In the genomic region with DNA sequence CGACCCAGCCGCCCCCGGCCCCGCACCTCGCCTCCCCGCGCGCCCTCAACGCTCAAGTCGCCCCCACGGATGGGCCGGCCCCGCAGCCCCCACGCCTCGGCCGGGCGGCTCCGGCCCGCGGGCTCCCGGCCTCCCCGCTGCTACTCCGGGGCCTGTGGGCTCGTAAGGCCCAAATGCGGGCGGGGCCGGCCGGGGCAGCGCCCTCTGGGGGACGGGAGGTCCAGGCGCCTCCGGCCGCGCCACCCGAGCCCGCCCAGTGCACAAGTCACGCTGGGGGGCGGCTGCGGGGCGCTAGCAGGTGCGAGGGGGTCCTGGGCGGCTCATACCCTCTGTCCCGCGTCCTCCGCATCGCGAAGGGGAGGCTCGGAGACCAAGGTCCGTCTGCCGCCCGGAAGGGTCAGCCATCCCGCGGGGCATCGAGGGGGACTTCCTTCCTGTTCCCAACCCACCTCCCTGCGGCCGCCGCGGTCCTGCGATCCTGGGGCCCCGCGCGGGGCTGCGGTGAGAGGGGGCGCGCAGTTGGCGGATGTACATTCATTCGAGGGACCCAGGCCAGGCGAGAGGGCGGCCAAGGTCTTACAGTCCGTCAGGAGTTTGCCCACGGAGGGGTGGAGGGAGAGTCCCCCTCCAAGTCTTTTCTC, we compare ENCODE assay signal across 1 cellular context.
A peak's percentile ranks its signal among the peaks of the same experiment; 100 is the strongest.
TF ChIP-seq lines count a peak whose summit lies in the region.

A gene with protein sequence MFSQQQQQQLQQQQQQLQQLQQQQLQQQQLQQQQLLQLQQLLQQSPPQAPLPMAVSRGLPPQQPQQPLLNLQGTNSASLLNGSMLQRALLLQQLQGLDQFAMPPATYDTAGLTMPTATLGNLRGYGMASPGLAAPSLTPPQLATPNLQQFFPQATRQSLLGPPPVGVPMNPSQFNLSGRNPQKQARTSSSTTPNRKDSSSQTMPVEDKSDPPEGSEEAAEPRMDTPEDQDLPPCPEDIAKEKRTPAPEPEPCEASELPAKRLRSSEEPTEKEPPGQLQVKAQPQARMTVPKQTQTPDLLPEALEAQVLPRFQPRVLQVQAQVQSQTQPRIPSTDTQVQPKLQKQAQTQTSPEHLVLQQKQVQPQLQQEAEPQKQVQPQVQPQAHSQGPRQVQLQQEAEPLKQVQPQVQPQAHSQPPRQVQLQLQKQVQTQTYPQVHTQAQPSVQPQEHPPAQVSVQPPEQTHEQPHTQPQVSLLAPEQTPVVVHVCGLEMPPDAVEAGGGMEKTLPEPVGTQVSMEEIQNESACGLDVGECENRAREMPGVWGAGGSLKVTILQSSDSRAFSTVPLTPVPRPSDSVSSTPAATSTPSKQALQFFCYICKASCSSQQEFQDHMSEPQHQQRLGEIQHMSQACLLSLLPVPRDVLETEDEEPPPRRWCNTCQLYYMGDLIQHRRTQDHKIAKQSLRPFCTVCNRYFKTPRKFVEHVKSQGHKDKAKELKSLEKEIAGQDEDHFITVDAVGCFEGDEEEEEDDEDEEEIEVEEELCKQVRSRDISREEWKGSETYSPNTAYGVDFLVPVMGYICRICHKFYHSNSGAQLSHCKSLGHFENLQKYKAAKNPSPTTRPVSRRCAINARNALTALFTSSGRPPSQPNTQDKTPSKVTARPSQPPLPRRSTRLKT (minus strand): TSS at position 167 of the 641 bp plus-strand sequence. CDS start 715 bp downstream, outside the sequence.

TF ChIP-seq in K562, 482 proteins besides CTCF, POLR2A, EP300 and RAD21 (continued from another document):
- TF ChIP-seq, protein P1, sequence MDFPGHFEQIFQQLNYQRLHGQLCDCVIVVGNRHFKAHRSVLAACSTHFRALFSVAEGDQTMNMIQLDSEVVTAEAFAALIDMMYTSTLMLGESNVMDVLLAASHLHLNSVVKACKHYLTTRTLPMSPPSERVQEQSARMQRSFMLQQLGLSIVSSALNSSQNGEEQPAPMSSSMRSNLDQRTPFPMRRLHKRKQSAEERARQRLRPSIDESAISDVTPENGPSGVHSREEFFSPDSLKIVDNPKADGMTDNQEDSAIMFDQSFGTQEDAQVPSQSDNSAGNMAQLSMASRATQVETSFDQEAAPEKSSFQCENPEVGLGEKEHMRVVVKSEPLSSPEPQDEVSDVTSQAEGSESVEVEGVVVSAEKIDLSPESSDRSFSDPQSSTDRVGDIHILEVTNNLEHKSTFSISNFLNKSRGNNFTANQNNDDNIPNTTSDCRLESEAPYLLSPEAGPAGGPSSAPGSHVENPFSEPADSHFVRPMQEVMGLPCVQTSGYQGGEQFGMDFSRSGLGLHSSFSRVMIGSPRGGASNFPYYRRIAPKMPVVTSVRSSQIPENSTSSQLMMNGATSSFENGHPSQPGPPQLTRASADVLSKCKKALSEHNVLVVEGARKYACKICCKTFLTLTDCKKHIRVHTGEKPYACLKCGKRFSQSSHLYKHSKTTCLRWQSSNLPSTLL (IDR thresholded peaks at IDR 0.05): no peak
- TF ChIP-seq GTF2A2 (tag; IDR thresholded peaks at IDR 0.05): peak; percentile 80
- TF ChIP-seq, protein P2, sequence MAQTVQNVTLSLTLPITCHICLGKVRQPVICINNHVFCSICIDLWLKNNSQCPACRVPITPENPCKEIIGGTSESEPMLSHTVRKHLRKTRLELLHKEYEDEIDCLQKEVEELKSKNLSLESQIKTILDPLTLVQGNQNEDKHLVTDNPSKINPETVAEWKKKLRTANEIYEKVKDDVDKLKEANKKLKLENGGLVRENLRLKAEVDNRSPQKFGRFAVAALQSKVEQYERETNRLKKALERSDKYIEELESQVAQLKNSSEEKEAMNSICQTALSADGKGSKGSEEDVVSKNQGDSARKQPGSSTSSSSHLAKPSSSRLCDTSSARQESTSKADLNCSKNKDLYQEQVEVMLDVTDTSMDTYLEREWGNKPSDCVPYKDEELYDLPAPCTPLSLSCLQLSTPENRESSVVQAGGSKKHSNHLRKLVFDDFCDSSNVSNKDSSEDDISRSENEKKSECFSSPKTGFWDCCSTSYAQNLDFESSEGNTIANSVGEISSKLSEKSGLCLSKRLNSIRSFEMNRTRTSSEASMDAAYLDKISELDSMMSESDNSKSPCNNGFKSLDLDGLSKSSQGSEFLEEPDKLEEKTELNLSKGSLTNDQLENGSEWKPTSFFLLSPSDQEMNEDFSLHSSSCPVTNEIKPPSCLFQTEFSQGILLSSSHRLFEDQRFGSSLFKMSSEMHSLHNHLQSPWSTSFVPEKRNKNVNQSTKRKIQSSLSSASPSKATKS (CRISPR knock-in tag; IDR thresholded peaks at IDR 0.05): no peak
- TF ChIP-seq GABPB2 (CRISPR knock-in tag; conservative IDR thresholded peaks at IDR 0.05): peak; percentile 75; the same call in 1 of the 2 replicates
- peak; percentile 77 for TF ChIP-seq HNRNPLL (IDR thresholded peaks at IDR 0.05; ENCODE audit: low read depth, low read length, poor library complexity, severe bottlenecking)
- no peak for TF ChIP-seq MIER1 (IDR thresholded peaks at IDR 0.05; ENCODE audit: low read depth)
- peak; percentile 98 for TF ChIP-seq ZBTB7A (IDR thresholded peaks at IDR 0.05; ENCODE audit: borderline replicate concordance, control insufficient read depth, low read depth, low read length)
- TF ChIP-seq, protein P3, sequence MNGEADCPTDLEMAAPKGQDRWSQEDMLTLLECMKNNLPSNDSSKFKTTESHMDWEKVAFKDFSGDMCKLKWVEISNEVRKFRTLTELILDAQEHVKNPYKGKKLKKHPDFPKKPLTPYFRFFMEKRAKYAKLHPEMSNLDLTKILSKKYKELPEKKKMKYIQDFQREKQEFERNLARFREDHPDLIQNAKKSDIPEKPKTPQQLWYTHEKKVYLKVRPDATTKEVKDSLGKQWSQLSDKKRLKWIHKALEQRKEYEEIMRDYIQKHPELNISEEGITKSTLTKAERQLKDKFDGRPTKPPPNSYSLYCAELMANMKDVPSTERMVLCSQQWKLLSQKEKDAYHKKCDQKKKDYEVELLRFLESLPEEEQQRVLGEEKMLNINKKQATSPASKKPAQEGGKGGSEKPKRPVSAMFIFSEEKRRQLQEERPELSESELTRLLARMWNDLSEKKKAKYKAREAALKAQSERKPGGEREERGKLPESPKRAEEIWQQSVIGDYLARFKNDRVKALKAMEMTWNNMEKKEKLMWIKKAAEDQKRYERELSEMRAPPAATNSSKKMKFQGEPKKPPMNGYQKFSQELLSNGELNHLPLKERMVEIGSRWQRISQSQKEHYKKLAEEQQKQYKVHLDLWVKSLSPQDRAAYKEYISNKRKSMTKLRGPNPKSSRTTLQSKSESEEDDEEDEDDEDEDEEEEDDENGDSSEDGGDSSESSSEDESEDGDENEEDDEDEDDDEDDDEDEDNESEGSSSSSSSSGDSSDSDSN (IDR thresholded peaks at IDR 0.05; ENCODE audit: borderline replicate concordance in 1 of 2, low read depth in 2 of 2, low read length in 2 of 2): peak; percentile 99 to 100
- peak; percentile 65 for TF ChIP-seq ZNF239 (CRISPR knock-in tag; IDR thresholded peaks at IDR 0.05)
- TF ChIP-seq, protein P4, sequence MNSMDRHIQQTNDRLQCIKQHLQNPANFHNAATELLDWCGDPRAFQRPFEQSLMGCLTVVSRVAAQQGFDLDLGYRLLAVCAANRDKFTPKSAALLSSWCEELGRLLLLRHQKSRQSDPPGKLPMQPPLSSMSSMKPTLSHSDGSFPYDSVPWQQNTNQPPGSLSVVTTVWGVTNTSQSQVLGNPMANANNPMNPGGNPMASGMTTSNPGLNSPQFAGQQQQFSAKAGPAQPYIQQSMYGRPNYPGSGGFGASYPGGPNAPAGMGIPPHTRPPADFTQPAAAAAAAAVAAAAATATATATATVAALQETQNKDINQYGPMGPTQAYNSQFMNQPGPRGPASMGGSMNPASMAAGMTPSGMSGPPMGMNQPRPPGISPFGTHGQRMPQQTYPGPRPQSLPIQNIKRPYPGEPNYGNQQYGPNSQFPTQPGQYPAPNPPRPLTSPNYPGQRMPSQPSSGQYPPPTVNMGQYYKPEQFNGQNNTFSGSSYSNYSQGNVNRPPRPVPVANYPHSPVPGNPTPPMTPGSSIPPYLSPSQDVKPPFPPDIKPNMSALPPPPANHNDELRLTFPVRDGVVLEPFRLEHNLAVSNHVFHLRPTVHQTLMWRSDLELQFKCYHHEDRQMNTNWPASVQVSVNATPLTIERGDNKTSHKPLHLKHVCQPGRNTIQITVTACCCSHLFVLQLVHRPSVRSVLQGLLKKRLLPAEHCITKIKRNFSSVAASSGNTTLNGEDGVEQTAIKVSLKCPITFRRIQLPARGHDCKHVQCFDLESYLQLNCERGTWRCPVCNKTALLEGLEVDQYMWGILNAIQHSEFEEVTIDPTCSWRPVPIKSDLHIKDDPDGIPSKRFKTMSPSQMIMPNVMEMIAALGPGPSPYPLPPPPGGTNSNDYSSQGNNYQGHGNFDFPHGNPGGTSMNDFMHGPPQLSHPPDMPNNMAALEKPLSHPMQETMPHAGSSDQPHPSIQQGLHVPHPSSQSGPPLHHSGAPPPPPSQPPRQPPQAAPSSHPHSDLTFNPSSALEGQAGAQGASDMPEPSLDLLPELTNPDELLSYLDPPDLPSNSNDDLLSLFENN (IDR thresholded peaks at IDR 0.05; ENCODE audit: low read depth in 2 of 2, low read length in 2 of 2): peak in 1 of 2 experiments; percentile 81; a peak in 1 of 4 replicates
- TF ChIP-seq, protein P5, sequence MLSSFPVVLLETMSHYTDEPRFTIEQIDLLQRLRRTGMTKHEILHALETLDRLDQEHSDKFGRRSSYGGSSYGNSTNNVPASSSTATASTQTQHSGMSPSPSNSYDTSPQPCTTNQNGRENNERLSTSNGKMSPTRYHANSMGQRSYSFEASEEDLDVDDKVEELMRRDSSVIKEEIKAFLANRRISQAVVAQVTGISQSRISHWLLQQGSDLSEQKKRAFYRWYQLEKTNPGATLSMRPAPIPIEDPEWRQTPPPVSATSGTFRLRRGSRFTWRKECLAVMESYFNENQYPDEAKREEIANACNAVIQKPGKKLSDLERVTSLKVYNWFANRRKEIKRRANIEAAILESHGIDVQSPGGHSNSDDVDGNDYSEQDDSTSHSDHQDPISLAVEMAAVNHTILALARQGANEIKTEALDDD (IDR thresholded peaks at IDR 0.05): no peak
- peak; percentile 53; the same call in 1 of the 2 replicates for TF ChIP-seq ZNF583 (CRISPR knock-in tag; IDR thresholded peaks at IDR 0.05)
- TF ChIP-seq RBM22 (IDR thresholded peaks at IDR 0.05; ENCODE audit: low read depth, low read length, poor library complexity, severe bottlenecking): peak; percentile 94
- TF ChIP-seq KAT2B (IDR thresholded peaks at IDR 0.05; ENCODE audit: low read depth, low read length): peak; percentile 81
- TF ChIP-seq, protein P6, sequence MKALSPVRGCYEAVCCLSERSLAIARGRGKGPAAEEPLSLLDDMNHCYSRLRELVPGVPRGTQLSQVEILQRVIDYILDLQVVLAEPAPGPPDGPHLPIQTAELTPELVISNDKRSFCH (CRISPR knock-in tag; IDR thresholded peaks at IDR 0.05): no peak
- TF ChIP-seq, protein P6 (tag; IDR thresholded peaks at IDR 0.05): peak; percentile 95
- TF ChIP-seq PTTG1 (tag; IDR thresholded peaks at IDR 0.05; ENCODE audit: low read depth): no peak
- no peak for TF ChIP-seq ATF1 (CRISPR knock-in tag; IDR thresholded peaks at IDR 0.05)
- peak; percentile 84 for TF ChIP-seq ATF1 (tag; IDR thresholded peaks at IDR 0.05)
- TF ChIP-seq, protein P7, sequence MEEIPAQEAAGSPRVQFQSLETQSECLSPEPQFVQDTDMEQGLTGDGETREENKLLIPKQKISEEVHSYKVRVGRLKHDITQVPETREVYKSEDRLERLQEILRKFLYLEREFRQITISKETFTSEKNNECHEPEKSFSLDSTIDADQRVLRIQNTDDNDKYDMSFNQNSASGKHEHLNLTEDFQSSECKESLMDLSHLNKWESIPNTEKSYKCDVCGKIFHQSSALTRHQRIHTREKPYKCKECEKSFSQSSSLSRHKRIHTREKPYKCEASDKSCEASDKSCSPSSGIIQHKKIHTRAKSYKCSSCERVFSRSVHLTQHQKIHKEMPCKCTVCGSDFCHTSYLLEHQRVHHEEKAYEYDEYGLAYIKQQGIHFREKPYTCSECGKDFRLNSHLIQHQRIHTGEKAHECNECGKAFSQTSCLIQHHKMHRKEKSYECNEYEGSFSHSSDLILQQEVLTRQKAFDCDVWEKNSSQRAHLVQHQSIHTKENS (CRISPR knock-in tag; IDR thresholded peaks at IDR 0.05): peak; percentile 50; the same call in 1 of the 2 replicates
- peak; percentile 99 for TF ChIP-seq U2AF1 (optimal IDR thresholded peaks at IDR 0.05; ENCODE audit: low read depth, low read length)
- TF ChIP-seq POLR2G (IDR thresholded peaks at IDR 0.05; ENCODE audit: low read depth, low read length): peak; percentile 99
- TF ChIP-seq ZKSCAN3 (CRISPR knock-in tag; IDR thresholded peaks at IDR 0.05): no peak
- peak; percentile 85; the same call in 1 of the 2 replicates for TF ChIP-seq PML (IDR thresholded peaks at IDR 0.05; ENCODE audit: low read length)
- peak; percentile 93 for TF ChIP-seq KLF13 (tag; IDR thresholded peaks at IDR 0.05; ENCODE audit: borderline replicate concordance, low read depth)
- peak; percentile 47 for TF ChIP-seq CREB1 (IDR thresholded peaks at IDR 0.05)
- no peak for TF ChIP-seq CREB1 (CRISPR knock-in tag; IDR thresholded peaks at IDR 0.05)
- TF ChIP-seq SRSF7 (optimal IDR thresholded peaks at IDR 0.05; ENCODE audit: low read depth, low read length): peak; percentile 85
- 0 out of 4 replicates have a peak, but pooled peaks of 1 of the 2 experiments have one; percentile 13 for TF ChIP-seq ETV6 (IDR thresholded peaks at IDR 0.05; ENCODE audit: borderline replicate concordance in 1 of 2, low read depth in 2 of 2, low read length in 1 of 2)
- no peak for TF ChIP-seq ETV6 (CRISPR knock-in tag; IDR thresholded peaks at IDR 0.05; ENCODE audit: borderline replicate concordance)
